In the genomic region with DNA sequence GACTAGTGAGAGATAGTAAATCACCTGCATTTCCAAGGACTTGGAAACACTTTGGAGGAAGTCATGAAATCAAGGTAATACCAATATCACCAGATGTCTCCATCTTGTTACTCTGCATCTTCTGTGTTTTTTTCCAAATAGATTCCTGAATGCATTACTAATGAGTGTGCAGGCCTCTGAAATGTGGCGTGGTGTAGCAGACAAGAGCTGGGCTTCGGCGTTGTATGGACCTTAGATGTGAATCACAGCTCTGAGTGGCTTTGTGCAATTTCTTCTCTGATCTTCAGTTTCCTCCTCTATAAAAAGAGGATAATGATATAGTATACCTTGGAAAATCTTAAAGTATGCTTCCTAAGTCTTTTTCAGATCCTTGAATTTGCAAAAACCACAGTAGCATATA, we compare ENCODE assay signal across 17 cellular contexts. TPM values are rescaled to one million over a fixed set of nuclear protein-coding genes. Genes with fewer than 3 reads are reported as not detected.
DNase-seq lines count a peak whose midpoint lies in the region; ATAC-seq and TF ChIP-seq lines count a peak whose summit lies in the region.
"Had no signal": no experiment of that assay in that cellular context is flagged by ENCODE, and none has a peak within 500 bp of the region (broad histone marks: within the 10 kb centered on the region; RNA-seq: fewer than 3 reads in every experiment).

No MANE protein-coding gene starts in this region.

- intact Hi-C loops in activated naive CD4-positive, alpha-beta T cell treated with anti-CD3 and anti-CD28 coated beads for 36 hours (cut with micrococcal nuclease): no loop called here
- intact Hi-C loops in left colon (cut with DNase I, micrococcal nuclease): no loop called here

- H3K27me3 Mint-ChIP-seq in activated naive CD4-positive, alpha-beta T cell treated with anti-CD3 and anti-CD28 coated beads for 36 hours (ENCODE audit: low read depth): no peaks in the 10 kb centered on the region
- peaks cover 12% of the 10 kb centered on the region for H3K27me3 Mint-ChIP-seq in activated CD4-positive, alpha-beta T cell treated with anti-CD3 and anti-CD28 coated beads, Interleukin-2, amount 10 ng/mL, durations not matched to agents 7 days and 5 days

- no peak overlapping the region for H3K27ac Mint-ChIP-seq in activated naive CD4-positive, alpha-beta T cell treated with anti-CD3 and anti-CD28 coated beads for 36 hours
- H3K27ac Mint-ChIP-seq in activated CD4-positive, alpha-beta T cell treated with anti-CD3 and anti-CD28 coated beads, Interleukin-2, amount 10 ng/mL, durations not matched to agents 7 days and 5 days: no peak overlapping the region
- H3K27ac Mint-ChIP-seq: activated CD8-positive, alpha-beta T cell treated with anti-CD3 and anti-CD28 coated beads, Interleukin-2, amount 10 ng/mL, durations not matched to agents 7 days and 5 days; activated T-helper 1 cell treated with anti-CD3 and anti-CD28 coated beads, Interleukin-12 subunit alpha, Interleukin-12 subunit beta, Interleukin-2, Interleukin-4 antibody, amounts not matched to agents 30 ng/mL and 10 ng/mL and 1 ng/mL, durations not matched to agents 14 hours and 24 hours and 36 hours had no signal

- no peak for TF ChIP-seq CTCF in fibroblast of the aortic adventitia (IDR thresholded peaks at IDR 0.05; ENCODE audit: insufficient read depth, low read length)

- no peaks in the 10 kb centered on the region for H3K9me3 Mint-ChIP-seq in activated naive CD4-positive, alpha-beta T cell treated with anti-CD3 and anti-CD28 coated beads for 36 hours
- no peaks in the 10 kb centered on the region for H3K9me3 Mint-ChIP-seq in activated CD4-positive, alpha-beta T cell treated with anti-CD3 and anti-CD28 coated beads, Interleukin-2, amount 10 ng/mL, durations not matched to agents 7 days and 5 days
- H3K9me3 Mint-ChIP-seq: activated T-helper 1 cell treated with anti-CD3 and anti-CD28 coated beads, Interleukin-12 subunit alpha, Interleukin-12 subunit beta, Interleukin-2, Interleukin-4 antibody, amounts not matched to agents 30 ng/mL and 10 ng/mL and 1 ng/mL, durations not matched to agents 14 hours and 24 hours and 36 hours; neural crest cell had no signal

- DNase-seq in H4 (ENCODE audit: low spot score) (peak; percentile 30), fibroblast of the aortic adventitia (ENCODE audit: low read depth) (peak; percentile 32), left colon (no peak)
- DNase-seq in activated naive CD4-positive, alpha-beta T cell treated with anti-CD3 and anti-CD28 coated beads for 36 hours: no peak
- no peak for DNase-seq in activated CD4-positive, alpha-beta T cell treated with anti-CD3 and anti-CD28 coated beads, Interleukin-2, amount 10 ng/mL, durations not matched to agents 7 days and 5 days
- DNase-seq: activated CD8-positive, alpha-beta T cell treated with anti-CD3 and anti-CD28 coated beads, Interleukin-2, amount 10 ng/mL, durations not matched to agents 7 days and 5 days; amniotic stem cell; colonic mucosa; COR-L47; T-helper 1 cell had no signal

- no peak overlapping the region for H3K4me3 ChIP-seq in ACC112 (ENCODE audit: low read depth, low read length)
- H3K4me3 ChIP-seq in fibroblast of the aortic adventitia (ENCODE audit: low read depth, low read length): no peak overlapping the region
- H3K4me3 ChIP-seq: colonic mucosa, K562 had no signal

- H3K4me1 Mint-ChIP-seq in activated naive CD4-positive, alpha-beta T cell treated with anti-CD3 and anti-CD28 coated beads for 36 hours (ENCODE audit: low read depth): no peaks in the 10 kb centered on the region
- H3K4me1 Mint-ChIP-seq in activated CD4-positive, alpha-beta T cell treated with anti-CD3 and anti-CD28 coated beads, Interleukin-2, amount 10 ng/mL, durations not matched to agents 7 days and 5 days: no peaks in the 10 kb centered on the region
- H3K4me1 Mint-ChIP-seq: neural crest cell had no signal

- POLR2A ChIA-PET in activated CD4-positive, alpha-beta T cell treated with anti-CD3 and anti-CD28 coated beads, Interleukin-2, amount 10 ng/mL, durations not matched to agents 7 days and 5 days (lab: Charles Lee): no interaction called here

- no peaks in the 10 kb centered on the region for H3K79me2 ChIP-seq in ACC112 (ENCODE audit: control insufficient read depth, insufficient read depth, low read length, unreplicated experiment)

- no peaks in the 10 kb centered on the region for H3K36me3 Mint-ChIP-seq in activated naive CD4-positive, alpha-beta T cell treated with anti-CD3 and anti-CD28 coated beads for 36 hours (ENCODE audit: low read depth)
- H3K36me3 Mint-ChIP-seq in activated CD4-positive, alpha-beta T cell treated with anti-CD3 and anti-CD28 coated beads, Interleukin-2, amount 10 ng/mL, durations not matched to agents 7 days and 5 days (ENCODE audit: low read depth): no peaks in the 10 kb centered on the region

- H3K27ac ChIP-seq in ACC112 (ENCODE audit: low read depth, low read length): peak overlapping the region; percentile 55
- H3K27ac ChIP-seq: colonic mucosa, RWPE1 had no signal

- no peaks in the 10 kb centered on the region for H3K36me3 ChIP-seq in ACC112 (ENCODE audit: insufficient read depth, low read length)
- H3K36me3 ChIP-seq: colonic mucosa had no signal

- no peak overlapping the region for H3K4me3 Mint-ChIP-seq in activated naive CD4-positive, alpha-beta T cell treated with anti-CD3 and anti-CD28 coated beads for 36 hours
- no peak overlapping the region for H3K4me3 Mint-ChIP-seq in activated CD4-positive, alpha-beta T cell treated with anti-CD3 and anti-CD28 coated beads, Interleukin-2, amount 10 ng/mL, durations not matched to agents 7 days and 5 days
- H3K4me3 Mint-ChIP-seq: activated CD8-positive, alpha-beta T cell treated with anti-CD3 and anti-CD28 coated beads, Interleukin-2, amount 10 ng/mL, durations not matched to agents 7 days and 5 days; activated T-helper 1 cell treated with anti-CD3 and anti-CD28 coated beads, Interleukin-12 subunit alpha, Interleukin-12 subunit beta, Interleukin-2, Interleukin-4 antibody, amounts not matched to agents 30 ng/mL and 10 ng/mL and 1 ng/mL, durations not matched to agents 14 hours and 24 hours and 36 hours; neural crest cell had no signal

- peak overlapping the region; percentile 10 for H2AFZ ChIP-seq in ACC112 (ENCODE audit: low read length, unreplicated experiment)

- CTCF ChIA-PET in activated naive CD4-positive, alpha-beta T cell treated with anti-CD3 and anti-CD28 coated beads for 36 hours (lab: Charles Lee): no interaction called here
- CTCF ChIA-PET in activated CD4-positive, alpha-beta T cell treated with anti-CD3 and anti-CD28 coated beads, Interleukin-2, amount 10 ng/mL, durations not matched to agents 7 days and 5 days (lab: Charles Lee): no interaction called here

- H3K27me3 ChIP-seq in ACC112 (ENCODE audit: insufficient read depth, low read length): no peaks in the 10 kb centered on the region
- H3K27me3 ChIP-seq: colonic mucosa had no signal

- H3K4me1 ChIP-seq in ACC112 (ENCODE audit: control insufficient read depth, insufficient read depth, low read length, unreplicated experiment): peaks cover 69% of the 10 kb centered on the region
- H3K4me1 ChIP-seq: colonic mucosa had no signal

- peak; percentile 56 for ATAC-seq in SK-N-SH treated with all-trans-retinoic acid at 6 μM for 48 hours
- ATAC-seq in HG03378 (IDR thresholded peaks at IDR 0.05; ENCODE audit: unreplicated experiment): no peak
- ATAC-seq in left colon: no peak
- ATAC-seq: activated CD8-positive, alpha-beta T cell treated with anti-CD3 and anti-CD28 coated beads, Interleukin-2, amount 10 ng/mL, durations not matched to agents 7 days and 5 days; K562 had no signal

TF ChIP-seq in SK-N-SH treated with all-trans-retinoic acid at 6 μM for 48 hours, 23 proteins besides CTCF, POLR2A, EP300 and RAD21:
- no peak for TF ChIP-seq ISL1 (CRISPR knock-in tag; IDR thresholded peaks at IDR 0.05)

RNA-seq across cellular contexts. Expression of a gene that starts 9.6 kb away (rescaled TPM):
- total RNA-seq in H4 (2014; rRNA removed; shearing (Covaris generic)): 3.8 and 5.5 TPM in 2 replicates
- total RNA-seq in fibroblast of the aortic adventitia (ENCODE audit: low replicate concordance): 0.08 and 1.7 TPM in 2 replicates
- not detected for total RNA-seq in activated naive CD4-positive, alpha-beta T cell treated with anti-CD3 and anti-CD28 coated beads for 36 hours
- not detected for total RNA-seq in activated CD4-positive, alpha-beta T cell treated with anti-CD3 and anti-CD28 coated beads, Interleukin-2, amount 10 ng/mL, durations not matched to agents 7 days and 5 days
- 1 to 10 TPM in 1 of 2 donors, under 1 TPM in 1; 0.12 to 2.1 TPM for total RNA-seq in left colon
- total RNA-seq: activated CD8-positive, alpha-beta T cell treated with anti-CD3 and anti-CD28 coated beads, Interleukin-2, amount 10 ng/mL, durations not matched to agents 7 days and 5 days; activated T-helper 1 cell treated with anti-CD3 and anti-CD28 coated beads, Interleukin-12 subunit alpha, Interleukin-12 subunit beta, Interleukin-2, Interleukin-4 antibody, amounts not matched to agents 30 ng/mL and 10 ng/mL and 1 ng/mL, durations not matched to agents 14 hours and 24 hours and 36 hours; K562; neural crest cell had no signal

RNA-seq across cellular contexts. Expression of a gene that starts 24.7 kb away (rescaled TPM):
- total RNA-seq in H4 (2014; rRNA removed; shearing (Covaris generic)): 24.9 and 28.6 TPM in 2 replicates
- total RNA-seq in fibroblast of the aortic adventitia (ENCODE audit: low replicate concordance): 49.7 and 131 TPM in 2 replicates
- total RNA-seq in activated naive CD4-positive, alpha-beta T cell treated with anti-CD3 and anti-CD28 coated beads for 36 hours: 10 to 100 TPM; 42.2 to 45.0 TPM
- total RNA-seq in activated CD4-positive, alpha-beta T cell treated with anti-CD3 and anti-CD28 coated beads, Interleukin-2, amount 10 ng/mL, durations not matched to agents 7 days and 5 days: 10 to 100 TPM; 53.8 to 58.3 TPM
- 10 to 100 TPM; 51.0 to 63.9 TPM for total RNA-seq in left colon

Comparison
In these comparisons a context has a peak if more than half of its experiments do, and no peak if none do; other contexts are left out.
1. DNase-seq: peak in H4 (single experiment) and fibroblast of the aortic adventitia (single experiment); none in activated naive CD4-positive, alpha-beta T cell treated with anti-CD3 and anti-CD28 coated beads for 36 hours (single experiment), activated CD4-positive, alpha-beta T cell treated with anti-CD3 and anti-CD28 coated beads, Interleukin-2, amount 10 ng/mL, durations not matched to agents 7 days and 5 days (single experiment) and left colon (0 of 2).